Comparison of ENCODE assay signal across 11 cellular contexts in genomic region chr22:29719894-29720645, GRCh38. TPM values are rescaled to one million over a fixed set of nuclear protein-coding genes. Genes with fewer than 3 reads are reported as not detected.
DNase-seq lines count a peak whose midpoint lies in the region; ATAC-seq and TF ChIP-seq lines count a peak whose summit lies in the region.
"Had no signal": no experiment of that assay in that cellular context is flagged by ENCODE, and none has a peak within 500 bp of the region (broad histone marks: within the 10 kb centered on the region; RNA-seq: fewer than 3 reads in every experiment).

CABP7 (plus strand) TSS chr22:29720003; CDS start chr22:29720425, 422 bp downstream.

- no peaks in the 10 kb centered on the region for H3K27me3 ChIP-seq in right cardiac atrium (ENCODE audit: control insufficient read depth, insufficient read depth)
- H3K27me3 ChIP-seq in heart left ventricle: peaks cover 21 to 60% (median 39%) of the 10 kb centered on the region in 9 donors
- H3K27me3 ChIP-seq in WERI-Rb-1 (ENCODE audit: insufficient read depth, low read depth, severe bottlenecking): peaks cover 6% of the 10 kb centered on the region
- H3K27me3 ChIP-seq in iPS-15b (ENCODE audit: control insufficient read depth, insufficient read depth, low read length): peaks cover 27% of the 10 kb centered on the region
- H3K27me3 ChIP-seq in osteoblast (ENCODE audit: insufficient read depth, low read length): peaks cover 43% of the 10 kb centered on the region

- DNase-seq in right cardiac atrium (no peak), heart left ventricle (no peak), WERI-Rb-1 (no peak), type B pancreatic cell (ENCODE audit: extremely low spot score, unreplicated experiment) (no peak), osteoblast (ENCODE audit: insufficient read length, low spot score, missing footprints) (no peak), NCI-H2107 (lab: John Stamatoyannopoulos, UW) (no peak), AG08396 (ENCODE audit: low spot score) (no peak)
- DNase-seq: activated CD4-positive, alpha-beta memory T cell treated with anti-CD3 and anti-CD28 coated beads, Interleukin-2, amount 10 ng/mL, durations not matched to agents 7 days and 5 days; DND-41 had no signal

- H3K79me2 ChIP-seq in osteoblast (ENCODE audit: insufficient read depth, low read length): no peaks in the 10 kb centered on the region

- TF ChIP-seq CTCF in heart left ventricle (IDR thresholded peaks at IDR 0.05) (no peak), WERI-Rb-1 (IDR thresholded peaks at IDR 0.05; ENCODE audit: low read depth, low read length) (no peak), type B pancreatic cell (conservative IDR thresholded peaks at IDR 0.05) (no peak), osteoblast (IDR thresholded peaks at IDR 0.05; ENCODE audit: extremely low read depth, low read depth, low read length) (no peak)

- intact Hi-C loops in right cardiac atrium (cut with DNase I) (no loop called here), heart left ventricle (cut with DNase I) (no loop called here)

- no peaks in the 10 kb centered on the region for H3K9me3 Mint-ChIP-seq in type B pancreatic cell
- H3K9me3 Mint-ChIP-seq: activated CD4-positive, alpha-beta memory T cell treated with anti-CD3 and anti-CD28 coated beads, Interleukin-2, amount 10 ng/mL, durations not matched to agents 7 days and 5 days; neural crest cell had no signal

- TF ChIP-seq POLR2A in heart left ventricle (IDR thresholded peaks at IDR 0.05): no peak

- peaks cover 7% of the 10 kb centered on the region for H3K4me1 Mint-ChIP-seq in type B pancreatic cell (ENCODE audit: unreplicated experiment)
- H3K4me1 Mint-ChIP-seq: activated CD4-positive, alpha-beta memory T cell treated with anti-CD3 and anti-CD28 coated beads, Interleukin-2, amount 10 ng/mL, durations not matched to agents 7 days and 5 days had no signal

- H3K27me3 Mint-ChIP-seq in type B pancreatic cell: peaks cover 70% of the 10 kb centered on the region

- no peaks in the 10 kb centered on the region for H3K9me3 ChIP-seq in right cardiac atrium (ENCODE audit: control insufficient read depth, low read length)
- no peaks in the 10 kb centered on the region for H3K9me3 ChIP-seq in heart left ventricle
- no peaks in the 10 kb centered on the region for H3K9me3 ChIP-seq in WERI-Rb-1 (ENCODE audit: severe bottlenecking)
- no peaks in the 10 kb centered on the region for H3K9me3 ChIP-seq in iPS-15b (ENCODE audit: control insufficient read depth, insufficient read depth, low read length)
- no peaks in the 10 kb centered on the region for H3K9me3 ChIP-seq in osteoblast (ENCODE audit: low read depth, low read length)

- no peaks in the 10 kb centered on the region for H3K4me1 ChIP-seq in right cardiac atrium (ENCODE audit: control insufficient read depth, insufficient read depth, low read length)
- peaks cover 0 to 16% (median 0%) of the 10 kb centered on the region in 12 donors for H3K4me1 ChIP-seq in heart left ventricle
- H3K4me1 ChIP-seq in iPS-15b (ENCODE audit: control insufficient read depth, insufficient read depth, low read length): no peaks in the 10 kb centered on the region
- no peaks in the 10 kb centered on the region for H3K4me1 ChIP-seq in osteoblast (ENCODE audit: insufficient read depth, low read length)

- no peak within 1 kb of the TSS for H2AFZ ChIP-seq in osteoblast (ENCODE audit: low read length)

- H3K27ac ChIP-seq in right cardiac atrium (ENCODE audit: low read length) (no peak within 1 kb of the TSS), heart left ventricle (no peak within 1 kb of the TSS), WERI-Rb-1 (no peak within 1 kb of the TSS), osteoblast (ENCODE audit: low read depth, low read length) (no peak within 1 kb of the TSS)

- H3K27ac Mint-ChIP-seq in type B pancreatic cell: no peak within 1 kb of the TSS
- H3K27ac Mint-ChIP-seq: activated CD4-positive, alpha-beta memory T cell treated with anti-CD3 and anti-CD28 coated beads, Interleukin-2, amount 10 ng/mL, durations not matched to agents 7 days and 5 days had no signal

- no peak for ATAC-seq in right cardiac atrium
- no peak for ATAC-seq in heart left ventricle

- H4K20me1 ChIP-seq in osteoblast (ENCODE audit: insufficient read depth, low read length): no peaks in the 10 kb centered on the region

- H3K9ac ChIP-seq in iPS-15b (ENCODE audit: low read depth, low read length): no peak within 1 kb of the TSS

- H3K4me2 ChIP-seq in osteoblast (ENCODE audit: insufficient read depth, low read length): no peak within 1 kb of the TSS

- WGBS in right cardiac atrium: 2% methylated on average over 115 of the region's 116 CpGs
- WGBS in heart left ventricle, 4 donors: 0 to 2% (median 1%) methylated on average over 21 to 116 of the region's 116 CpGs

- no peaks in the 10 kb centered on the region for H3K36me3 Mint-ChIP-seq in type B pancreatic cell

- H3K4me3 Mint-ChIP-seq in type B pancreatic cell: peak within 1 kb of the TSS; percentile 73
- H3K4me3 Mint-ChIP-seq: activated CD4-positive, alpha-beta memory T cell treated with anti-CD3 and anti-CD28 coated beads, Interleukin-2, amount 10 ng/mL, durations not matched to agents 7 days and 5 days had no signal

- H3K4me3 ChIP-seq in right cardiac atrium (ENCODE audit: low read length): peak within 1 kb of the TSS; percentile 36
- peak within 1 kb of the TSS in 1 of 12 donors; percentile 29 for H3K4me3 ChIP-seq in heart left ventricle
- peak within 1 kb of the TSS; percentile 40 for H3K4me3 ChIP-seq in WERI-Rb-1 (ENCODE audit: low read depth, low read length)
- peak within 1 kb of the TSS; percentile 39 for H3K4me3 ChIP-seq in iPS-15b (ENCODE audit: low read depth, low read length)
- H3K4me3 ChIP-seq in osteoblast (ENCODE audit: insufficient read depth, low read length): no peak within 1 kb of the TSS

- H3K36me3 ChIP-seq in heart left ventricle (no peaks in the 10 kb centered on the region), WERI-Rb-1 (no peaks in the 10 kb centered on the region), iPS-15b (ENCODE audit: control insufficient read depth, insufficient read depth, low read length) (no peaks in the 10 kb centered on the region), osteoblast (ENCODE audit: insufficient read depth, low read length) (no peaks in the 10 kb centered on the region)

RNA-seq across cellular contexts. Expression of gene CABP7, which starts in this region (rescaled TPM):
- not detected for total RNA-seq in right cardiac atrium
- 0.02 TPM for polyA plus RNA-seq in right cardiac atrium
- total RNA-seq in heart left ventricle: not detected
- polyA plus RNA-seq in heart left ventricle: under 1 TPM; 0.03 to 0.11 TPM
- 1.1 and 1.7 TPM in 2 replicates for total RNA-seq in type B pancreatic cell (ENCODE audit: low replicate concordance)
- total RNA-seq in osteoblast: not detected in 2 replicates
- total RNA-seq: neural crest cell had no signal
